Comparison of ENCODE assay signal across 27 cellular contexts in genomic region chr2:52463457-52463856, GRCh38.
"Had no signal": no experiment of that assay in that cellular context is flagged by ENCODE, and none has a peak within 500 bp of the region (broad histone marks: within the 10 kb centered on the region; RNA-seq: fewer than 3 reads in every experiment).

No MANE protein-coding gene starts in this region.

- H3K27me3 ChIP-seq: colonic mucosa, dorsolateral prefrontal cortex, esophagus muscularis mucosa, esophagus squamous epithelium, foreskin keratinocyte, gastrocnemius medialis, gastroesophageal sphincter, heart left ventricle, heart right ventricle had no signal

- H3K36me3 ChIP-seq: colonic mucosa, esophagus muscularis mucosa, esophagus squamous epithelium, gastrocnemius medialis, gastroesophageal sphincter, heart left ventricle, heart right ventricle had no signal

- H3K4me3 ChIP-seq: colonic mucosa, coronary artery, dorsolateral prefrontal cortex, esophagus muscularis mucosa, esophagus squamous epithelium, gastrocnemius medialis, gastroesophageal sphincter, heart left ventricle, heart right ventricle had no signal

- DNase-seq: colonic mucosa; cortex of kidney; dermis blood vessel endothelial cell; dorsolateral prefrontal cortex; effector CD4-positive, alpha-beta T cell; effector CD8-positive, alpha-beta T cell; effector memory CD4-positive, alpha-beta T cell; effector memory CD8-positive, alpha-beta T cell; endodermal cell; erythroblast; esophagus squamous epithelium; foreskin fibroblast; foreskin keratinocyte; foreskin melanocyte; gastrocnemius medialis; glutamatergic neuron; head of caudate nucleus; heart left ventricle; heart right ventricle had no signal

- ATAC-seq: effector memory CD8-positive, alpha-beta T cell; esophagus mucosa; foreskin keratinocyte; gastrocnemius medialis; gastroesophageal sphincter; heart left ventricle; heart right ventricle had no signal

- H3K27ac ChIP-seq: colonic mucosa, coronary artery, dorsolateral prefrontal cortex, epithelial cell of prostate, esophagus muscularis mucosa, esophagus squamous epithelium, foreskin keratinocyte, gastrocnemius medialis, gastroesophageal sphincter, heart left ventricle, heart right ventricle had no signal

- FAIRE-seq: colon, endothelial cell of umbilical vein, frontal cortex had no signal

- H3K9me3 ChIP-seq: colonic mucosa, esophagus muscularis mucosa, esophagus squamous epithelium, gastrocnemius medialis, gastroesophageal sphincter, heart right ventricle had no signal

- H3K4me1 ChIP-seq: colonic mucosa, esophagus muscularis mucosa, esophagus squamous epithelium, foreskin keratinocyte, gastrocnemius medialis, gastroesophageal sphincter, heart left ventricle, heart right ventricle had no signal
